ENCODE assay signal across 26 cellular contexts in genomic region chr9:36716496-36716895, GRCh38.
DNase-seq lines count a peak whose midpoint lies in the region; ATAC-seq, FAIRE-seq and TF ChIP-seq lines count a peak whose summit lies in the region.
"Had no signal": no experiment of that assay in that cellular context is flagged by ENCODE, and none has a peak within 500 bp of the region (broad histone marks: within the 10 kb centered on the region; RNA-seq: fewer than 3 reads in every experiment).

No MANE protein-coding gene starts in this region.

- H4K5ac ChIP-seq in IMR-90 (ENCODE audit: low read depth, low read length): no peak overlapping the region

- no peak overlapping the region for H2AK5ac ChIP-seq in IMR-90 (ENCODE audit: low read depth, low read length)

- H3K27ac ChIP-seq in IMR-90 (ENCODE audit: insufficient read depth, low read length): no peak overlapping the region
- peak overlapping the region; percentile 94 for H3K27ac ChIP-seq in SJSA1
- H3K27ac ChIP-seq in brain microvascular endothelial cell: no peak overlapping the region
- H3K27ac ChIP-seq in HepG2 (ENCODE audit: extremely low read length, insufficient read depth, low read length): no peak overlapping the region
- H3K27ac ChIP-seq: A549; BLaER1 treated with 17β-estradiol and CSF1 and Interleukin-3, amounts not matched to agents 10 nM and 100 nM had no signal

- DNase-seq in IMR-90 (peak; percentile 18), SJSA1 (ENCODE audit: low read depth in 1 of 2, low spot score in 2 of 2) (peak; percentile 80 to 89), brain microvascular endothelial cell (peak; percentile 18), iris pigment epithelial cell (ENCODE audit: low read depth) (peak; percentile 30), HepG2 (ENCODE audit: low spot score) (no peak), NCI-H524 (lab: John Stamatoyannopoulos, UW) (no peak)
- DNase-seq: 8988T; ACHN; AML-193; BE2C; CD4-positive, alpha-beta T cell; CD8-positive, alpha-beta memory T cell; DMS 273 treated with DMSO at 0.1 percent for 48 hours; DMS79; EL; GDM1 had no signal

- H2AK9ac ChIP-seq in IMR-90 (replicated peaks; ENCODE audit: low read depth, low read length, poor library complexity): no peak overlapping the region

- H3K23ac ChIP-seq in IMR-90 (ENCODE audit: low read depth, low read length): no peak overlapping the region

- in situ Hi-C loops in IMR-90 (cut with MboI; ENCODE audit: low sequenced_read_pairs) (no loop called here), brain microvascular endothelial cell (cut with HindIII; ENCODE audit: low pct_ligation_motif_present, low sequenced_read_pairs) (no loop called here), HepG2 (cut with HindIII; ENCODE audit: extremely low pct_ligation_motif_present, low pct_unique_long_range_greater_than_20kb) (no loop called here)

- intact Hi-C loops in IMR-90 (cut with micrococcal nuclease): no loop called here
- intact Hi-C loops in HepG2 (cut with micrococcal nuclease; ENCODE audit: unreplicated experiment): no loop called here

- no peak for TF ChIP-seq POLR2A in IMR-90 (IDR thresholded peaks at IDR 0.05; ENCODE audit: low read depth, low read length)
- no peak for TF ChIP-seq POLR2A in HepG2 (IDR thresholded peaks at IDR 0.05; ENCODE audit: insufficient read depth in 1 of 2, low read depth in 2 of 2, low read length in 2 of 2)

- H3K9me1 ChIP-seq in IMR-90 (ENCODE audit: insufficient read depth, low read length): no peaks in the 10 kb centered on the region

- no peak overlapping the region for H2BK20ac ChIP-seq in IMR-90 (ENCODE audit: low read depth, low read length)

- TF ChIP-seq EP300 in HepG2 (IDR thresholded peaks at IDR 0.05; ENCODE audit: low read depth in 2 of 2, low read length in 2 of 2): no peak
- no peak for TF ChIP-seq EP300 in HepG2 (CRISPR knock-in tag; IDR thresholded peaks at IDR 0.05; ENCODE audit: borderline replicate concordance)

- no CpG with 5 or more reads among the region's 2 CpGs for WGBS in IMR-90 (ENCODE audit: extremely low coverage in 2 of 2, insufficient read length in 1 of 2), 2 experiments
- 0% methylated on average over 2 of the region's 2 CpGs for WGBS in HepG2 (ENCODE audit: low lambda C conversion rate)

- H4K20me1 ChIP-seq in IMR-90 (ENCODE audit: insufficient read depth, low read length) (no peaks in the 10 kb centered on the region), HepG2 (ENCODE audit: insufficient read depth, low read length) (no peaks in the 10 kb centered on the region)
- H4K20me1 ChIP-seq: BLaER1 treated with 17β-estradiol and CSF1 and Interleukin-3, amounts not matched to agents 10 nM and 100 nM had no signal

- H3K36me3 ChIP-seq in IMR-90 (ENCODE audit: control insufficient read depth, insufficient read depth, low read length) (no peaks in the 10 kb centered on the region), SJSA1 (no peaks in the 10 kb centered on the region), brain microvascular endothelial cell (replicated peaks) (no peaks in the 10 kb centered on the region), HepG2 (replicated peaks in 1 of 2; ENCODE audit: control insufficient read depth in 1 of 2, insufficient read depth in 2 of 2, low read length in 2 of 2) (no peaks in the 10 kb centered on the region)
- H3K36me3 ChIP-seq: BE2C; BLaER1 treated with 17β-estradiol and CSF1 and Interleukin-3, amounts not matched to agents 10 nM and 100 nM; HAP-1 had no signal

- no peak overlapping the region for H3K9ac ChIP-seq in IMR-90 (ENCODE audit: low read depth, low read length)
- no peak overlapping the region for H3K9ac ChIP-seq in HepG2 (ENCODE audit: insufficient read depth, low read depth, low read length)
- H3K9ac ChIP-seq: BLaER1 treated with 17β-estradiol and CSF1 and Interleukin-3, amounts not matched to agents 10 nM and 100 nM had no signal

- peaks cover 7% of the 10 kb centered on the region for H3K27me3 ChIP-seq in IMR-90 (ENCODE audit: control insufficient read depth, insufficient read depth, low read length)
- no peaks in the 10 kb centered on the region for H3K27me3 ChIP-seq in SJSA1 (replicated peaks)
- H3K27me3 ChIP-seq in brain microvascular endothelial cell (replicated peaks): no peaks in the 10 kb centered on the region
- H3K27me3 ChIP-seq in HepG2 (ENCODE audit: control insufficient read depth in 1 of 2, insufficient read depth in 2 of 2, low read length in 2 of 2): peaks cover 3 to 19% of the 10 kb centered on the region in 2 experiments; a peak in 3 of 5 replicates
- H3K27me3 ChIP-seq: BE2C; BLaER1 treated with 17β-estradiol and CSF1 and Interleukin-3, amounts not matched to agents 10 nM and 100 nM had no signal

- H4K91ac ChIP-seq in IMR-90 (ENCODE audit: insufficient read depth, low read depth, low read length): no peak overlapping the region

- no peak overlapping the region for H3K4ac ChIP-seq in IMR-90 (ENCODE audit: low read depth, low read length)

- POLR2A ChIA-PET in IMR-90 (lab: Charles Lee; ENCODE audit: unreplicated experiment): no interaction called here
- POLR2A ChIA-PET in HepG2 (lab: Yijun Ruan, JAX): no interaction called here

- no peaks in the 10 kb centered on the region for H3K79me2 ChIP-seq in HepG2 (ENCODE audit: insufficient read depth, low read length)

- H3K9me3 ChIP-seq in IMR-90 (ENCODE audit: control insufficient read depth, insufficient read depth, low read length): no peaks in the 10 kb centered on the region
- no peaks in the 10 kb centered on the region for H3K9me3 ChIP-seq in SJSA1 (replicated peaks)
- H3K9me3 ChIP-seq in HepG2 (ENCODE audit: low read length): no peaks in the 10 kb centered on the region
- H3K9me3 ChIP-seq: A549, BE2C, HAP-1 had no signal

- FAIRE-seq in HepG2 (lab: Jason Lieb, UNC): no peak
- FAIRE-seq: A549, D721Med, GM12878, GM19239, H54 had no signal

- dilution Hi-C loops in IMR-90 (cut with HindIII; ENCODE audit: low sequenced_read_pairs, unreplicated experiment): no loop called here

- BruUV-seq in IMR-90 (replicated peaks; lab: Mats Ljungman, UMichigan) (no TSS peak), HepG2 (replicated peaks; lab: Mats Ljungman, UMichigan) (no TSS peak)

- H3K56ac ChIP-seq in IMR-90 (ENCODE audit: extremely low read depth, insufficient read depth, low read length): no peak overlapping the region

- peak; percentile 44; the same call in 1 of the 2 replicates for ATAC-seq in IMR-90 (ENCODE audit: low read depth)
- no peak for ATAC-seq in HepG2
- no peak for ATAC-seq in GM21423 (IDR thresholded peaks at IDR 0.05; ENCODE audit: unreplicated experiment)
- no peak for ATAC-seq in HG03095 (IDR thresholded peaks at IDR 0.05; ENCODE audit: unreplicated experiment)
- ATAC-seq: A549, GM12878, GM23338 had no signal

- H3K4me1 ChIP-seq in IMR-90 (ENCODE audit: control insufficient read depth, insufficient read depth, low read length) (no peaks in the 10 kb centered on the region; the same call in 1 of the 2 replicates), SJSA1 (replicated peaks) (peaks cover 32% of the 10 kb centered on the region), HepG2 (ENCODE audit: insufficient read depth, low read length) (no peaks in the 10 kb centered on the region)
- H3K4me1 ChIP-seq: A549, BE2C, HAP-1 had no signal

- H3K4me2 ChIP-seq in IMR-90 (ENCODE audit: low read depth, low read length): no peak overlapping the region
- H3K4me2 ChIP-seq in HepG2 (ENCODE audit: low read depth, low read length): no peak overlapping the region
- H3K4me2 ChIP-seq: A549; BLaER1 treated with 17β-estradiol and CSF1 and Interleukin-3, amounts not matched to agents 10 nM and 100 nM; GM23338 had no signal

- TF ChIP-seq RAD21 in IMR-90 (IDR thresholded peaks at IDR 0.05; ENCODE audit: low read length) (no peak), HepG2 (CRISPR knock-in tag; IDR thresholded peaks at IDR 0.05) (no peak)

- H4K8ac ChIP-seq in IMR-90 (ENCODE audit: low read depth in 2 of 2, low read length in 2 of 2): no peak overlapping the region

- H3K4me3 ChIP-seq in IMR-90 (ENCODE audit: insufficient read depth, low read depth, low read length) (no peak overlapping the region), SJSA1 (no peak overlapping the region), brain microvascular endothelial cell (ENCODE audit: low read depth, low read length) (no peak overlapping the region), HepG2 (replicated peaks in 1 of 3; ENCODE audit: insufficient read depth in 1 of 3, low read depth in 2 of 3, low read length in 3 of 3) (no peak overlapping the region)
- H3K4me3 ChIP-seq: A549; BLaER1 treated with 17β-estradiol and CSF1 and Interleukin-3, amounts not matched to agents 10 nM and 100 nM; GM12878; GM23338; HAP-1 had no signal

- no peaks in the 10 kb centered on the region for H3K79me1 ChIP-seq in IMR-90 (ENCODE audit: low read depth in 1 of 2, low read length in 2 of 2)

- H2BK120ac ChIP-seq in IMR-90 (ENCODE audit: low read depth, low read length): no peak overlapping the region

- no peak overlapping the region for H3K18ac ChIP-seq in IMR-90 (ENCODE audit: low read depth, low read length)

- no peak overlapping the region for H2BK15ac ChIP-seq in IMR-90 (ENCODE audit: low read depth, low read length)

- CTCF ChIA-PET in IMR-90 (lab: Yijun Ruan, JAX) (no interaction called here), HepG2 (lab: Yijun Ruan, JAX; ENCODE audit: low intra/inter-chr PET ratio, low total read pairs) (no interaction called here)

- TF ChIP-seq CTCF in IMR-90 (conservative IDR thresholded peaks at IDR 0.05; ENCODE audit: low read depth, low read length) (no peak), brain microvascular endothelial cell (IDR thresholded peaks at IDR 0.05; ENCODE audit: low read depth, low read length, missing control alignments) (no peak), HepG2 (CRISPR knock-in tag; IDR thresholded peaks at IDR 0.05) (no peak)

- H2AFZ ChIP-seq in IMR-90 (replicated peaks; ENCODE audit: low read length, poor library complexity) (no peak overlapping the region), HepG2 (ENCODE audit: low read length) (no peak overlapping the region)
- H2AFZ ChIP-seq: GM23338 had no signal

- no peak overlapping the region for H2BK5ac ChIP-seq in IMR-90 (ENCODE audit: low read depth, low read length, poor library complexity, severe bottlenecking)

- no peak overlapping the region for H3K14ac ChIP-seq in IMR-90 (replicated peaks; ENCODE audit: low read depth, low read length)

TF ChIP-seq in IMR-90, 13 proteins besides CTCF, POLR2A, EP300 and RAD21 (continues in another document):
- TF ChIP-seq RCOR1 (IDR thresholded peaks at IDR 0.05; ENCODE audit: insufficient replicate concordance, low read length) (no peak), CEBPB (IDR thresholded peaks at IDR 0.05; ENCODE audit: low read depth, low read length) (no peak)

Comparison
In these comparisons a context has a peak if more than half of its experiments do, and no peak if none do; other contexts are left out.
1. DNase-seq: peak in IMR-90 (single experiment), SJSA1 (2 of 2), brain microvascular endothelial cell (single experiment) and iris pigment epithelial cell (single experiment); none in HepG2 (single experiment) and NCI-H524 (0 of 2).